8 cellular contexts compared by ENCODE assay signal in genomic region chrX:41381685-41382084, GRCh38. TPM values are rescaled to one million over a fixed set of nuclear protein-coding genes. Genes with fewer than 3 reads are reported as not detected.
DNase-seq lines count a peak whose midpoint lies in the region; ATAC-seq and FAIRE-seq lines count a peak whose summit lies in the region.

No MANE protein-coding gene starts in this region.

- no peak for ATAC-seq in naive thymus-derived CD8-positive, alpha-beta T cell

- POLR2A ChIA-PET in naive thymus-derived CD8-positive, alpha-beta T cell (lab: Charles Lee) = no interaction called here

- H3K4me3 Mint-ChIP-seq in activated T-cell treated with anti-CD3 and anti-CD28 coated beads, Interleukin-2, amount 50 U/mL, for 24 hours = no peak overlapping the region
- H3K4me3 Mint-ChIP-seq in naive thymus-derived CD8-positive, alpha-beta T cell = peak overlapping the region in 1 of 10 donors; percentile 30

- no peak for FAIRE-seq in urothelium cell line (lab: Jason Lieb, UNC)

- no peak for DNase-seq in activated T-cell treated with anti-CD3 and anti-CD28 coated beads, Interleukin-2, amount 50 U/mL, for 24 hours
- no peak for DNase-seq in activated T-cell treated with anti-CD3 and anti-CD28 coated beads, Interleukin-2, amount 50 U/mL, for 1 hour
- DNase-seq in amniotic stem cell (lab: John Stamatoyannopoulos, UW) = peak; percentile 3
- DNase-seq in islet precursor cell = peak; percentile 98
- peak; percentile 67 for DNase-seq in urothelium cell line (ENCODE audit: low spot score)
- DNase-seq in naive thymus-derived CD8-positive, alpha-beta T cell = no peak
- no peak for DNase-seq in OCI-M2 (lab: John Stamatoyannopoulos, UW; ENCODE audit: unreplicated experiment)
- DNase-seq in cerebellum (ENCODE audit: low spot score) = no peak

- peaks cover 33% of the 10 kb centered on the region for H3K4me1 Mint-ChIP-seq in activated T-cell treated with anti-CD3 and anti-CD28 coated beads, Interleukin-2, amount 50 U/mL, for 24 hours (ENCODE audit: low read depth)
- peaks cover 3 to 18% (median 12%) of the 10 kb centered on the region in 4 donors for H3K4me1 Mint-ChIP-seq in naive thymus-derived CD8-positive, alpha-beta T cell

- peak overlapping the region; percentile 6 for H3K27ac Mint-ChIP-seq in activated T-cell treated with anti-CD3 and anti-CD28 coated beads, Interleukin-2, amount 50 U/mL, for 24 hours
- H3K27ac Mint-ChIP-seq in naive thymus-derived CD8-positive, alpha-beta T cell = peak overlapping the region in 1 of 10 donors; percentile 68

- H3K27me3 Mint-ChIP-seq in activated T-cell treated with anti-CD3 and anti-CD28 coated beads, Interleukin-2, amount 50 U/mL, for 24 hours = no peaks in the 10 kb centered on the region
- no peaks in the 10 kb centered on the region for H3K27me3 Mint-ChIP-seq in naive thymus-derived CD8-positive, alpha-beta T cell

- H3K36me3 Mint-ChIP-seq in activated T-cell treated with anti-CD3 and anti-CD28 coated beads, Interleukin-2, amount 50 U/mL, for 24 hours (ENCODE audit: low read depth) = no peaks in the 10 kb centered on the region
- no peaks in the 10 kb centered on the region for H3K36me3 Mint-ChIP-seq in naive thymus-derived CD8-positive, alpha-beta T cell

- no peaks in the 10 kb centered on the region for H3K9me3 Mint-ChIP-seq in activated T-cell treated with anti-CD3 and anti-CD28 coated beads, Interleukin-2, amount 50 U/mL, for 24 hours
- no peaks in the 10 kb centered on the region for H3K9me3 Mint-ChIP-seq in naive thymus-derived CD8-positive, alpha-beta T cell

RNA-seq across cellular contexts. Expression of gene DDX3X, which starts 47.7 kb away (rescaled TPM):
- 100 to 1,000 TPM; 340 to 373 TPM for total RNA-seq in naive thymus-derived CD8-positive, alpha-beta T cell
- 100 to 1,000 TPM; 181 to 272 (median 215) TPM for polyA plus RNA-seq in naive thymus-derived CD8-positive, alpha-beta T cell
- total RNA-seq in cerebellum = 220 TPM

Comparison
In these comparisons a context has a peak if more than half of its experiments do, and no peak if none do; other contexts are left out.
1. DNase-seq: peak in amniotic stem cell (single experiment), islet precursor cell (single experiment) and urothelium cell line (single experiment); none in activated T-cell treated with anti-CD3 and anti-CD28 coated beads, Interleukin-2, amount 50 U/mL, for 24 hours (single experiment), activated T-cell treated with anti-CD3 and anti-CD28 coated beads, Interleukin-2, amount 50 U/mL, for 1 hour (single experiment), naive thymus-derived CD8-positive, alpha-beta T cell (0 of 10), OCI-M2 (single experiment) and cerebellum (single experiment).